16 cellular contexts compared by ENCODE assay signal in the genomic region with DNA sequence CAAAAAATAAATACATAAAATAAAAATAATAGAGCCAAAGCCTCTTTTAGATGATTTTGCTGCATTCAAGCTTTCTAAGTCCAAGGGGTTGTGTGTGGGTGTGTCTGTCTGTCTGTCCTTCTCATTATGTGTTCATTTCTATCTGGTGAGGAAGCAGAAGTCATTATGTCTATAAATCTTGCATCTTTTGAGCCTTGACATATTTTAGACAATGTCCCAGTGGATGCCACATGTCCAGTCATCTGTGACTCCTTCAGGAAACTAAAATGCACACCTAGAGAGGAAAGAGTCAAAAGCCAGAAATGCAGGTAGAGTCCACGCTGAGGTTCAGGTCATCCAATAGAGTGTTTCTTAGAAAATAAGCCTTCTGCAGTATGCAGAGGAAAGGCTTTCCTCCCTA.
A peak's percentile ranks its signal among the peaks of the same experiment; 100 is the strongest.
DNase-seq lines count a peak whose midpoint lies in the region; ATAC-seq and TF ChIP-seq lines count a peak whose summit lies in the region.
"Had no signal": no experiment of that assay in that cellular context is flagged by ENCODE, and none has a peak within 500 bp of the region (broad histone marks: within the 10 kb centered on the region; RNA-seq: fewer than 3 reads in every experiment).

No MANE protein-coding gene starts in this region.

- no peaks in the 10 kb centered on the region for H3K79me2 ChIP-seq in neural cell (replicated peaks; ENCODE audit: insufficient read depth, low read length)
- no peaks in the 10 kb centered on the region for H3K79me2 ChIP-seq in OCI-LY7 (ENCODE audit: insufficient read depth, low read depth, low read length)

- no peaks in the 10 kb centered on the region for H3K9me3 Mint-ChIP-seq in natural killer cell
- no peaks in the 10 kb centered on the region for H3K9me3 Mint-ChIP-seq in natural killer cell treated with Interleukin-12 subunit alpha and Interleukin-12 subunit beta and Interleukin-15 and Interleukin-18, amount 100 ng/mL, for 72 hours
- H3K9me3 Mint-ChIP-seq in brain, result no peaks in the 10 kb centered on the region

- H3K27ac Mint-ChIP-seq in natural killer cell, result peak overlapping the region; percentile 91 to 93
- peak overlapping the region in 1 of 2 donors; percentile 73 for H3K27ac Mint-ChIP-seq in natural killer cell treated with Interleukin-12 subunit alpha and Interleukin-12 subunit beta and Interleukin-15 and Interleukin-18, amount 100 ng/mL, for 72 hours
- H3K27ac Mint-ChIP-seq in brain, result peak overlapping the region in 3 of 5 experiments; percentile 66 to 89 (median 80)

- H3K4me3 Mint-ChIP-seq in natural killer cell, result no peak overlapping the region
- H3K4me3 Mint-ChIP-seq in natural killer cell treated with Interleukin-12 subunit alpha and Interleukin-12 subunit beta and Interleukin-15 and Interleukin-18, amount 100 ng/mL, for 72 hours, result no peak overlapping the region
- H3K4me3 Mint-ChIP-seq in brain, result no peak overlapping the region

- BruUV-seq in OCI-LY7 (replicated peaks; lab: Mats Ljungman, UMichigan), result no TSS peak

- H3K4me2 ChIP-seq in neural cell (ENCODE audit: low read length) (no peak overlapping the region), OCI-LY7 (ENCODE audit: low read length) (no peak overlapping the region)
- H3K4me2 ChIP-seq: KMS-11 had no signal

- no peak for DNase-seq in natural killer cell
- no peak for DNase-seq in natural killer cell treated with Interleukin-12 subunit alpha and Interleukin-12 subunit beta and Interleukin-15 and Interleukin-18, amount 100 ng/mL, for 72 hours (ENCODE audit: low spot score)
- no peak for DNase-seq in NCI-H2171 treated with DMSO at 0.1 percent for 48 hours (lab: John Stamatoyannopoulos, UW)
- DNase-seq in activated naive CD4-positive, alpha-beta T cell treated with anti-CD3 and anti-CD28 coated beads, Interleukin-2, amount 50 U/mL, for 16 hours, result no peak
- no peak for DNase-seq in OCI-LY7 (ENCODE audit: low spot score)
- DNase-seq: DMS 273 treated with DMSO at 0.1 percent for 48 hours, GOT3, MG63, NCI-H1092, NCI-H2081 treated with DMSO at 0.1 percent for 48 hours, Peyer's patch, Right ventricle myocardium superior had no signal

- H2AFZ ChIP-seq in neural cell (ENCODE audit: low read depth, low read length) (no peak overlapping the region), OCI-LY7 (ENCODE audit: low read length) (no peak overlapping the region)

- intact Hi-C loops in natural killer cell (cut with micrococcal nuclease), result no loop called here
- intact Hi-C loops in OCI-LY7 (cut with micrococcal nuclease; ENCODE audit: unreplicated experiment), result no loop called here

- no peaks in the 10 kb centered on the region for H3K27me3 Mint-ChIP-seq in natural killer cell (ENCODE audit: low read depth in 2 of 2)
- H3K27me3 Mint-ChIP-seq in natural killer cell treated with Interleukin-12 subunit alpha and Interleukin-12 subunit beta and Interleukin-15 and Interleukin-18, amount 100 ng/mL, for 72 hours, result no peaks in the 10 kb centered on the region
- no peaks in the 10 kb centered on the region for H3K27me3 Mint-ChIP-seq in brain

- CTCF ChIA-PET in OCI-LY7 (lab: Charles Lee; ENCODE audit: unreplicated experiment), result no interaction called here

- no peaks in the 10 kb centered on the region for H4K20me1 ChIP-seq in neural cell (ENCODE audit: insufficient read depth)
- no peaks in the 10 kb centered on the region for H4K20me1 ChIP-seq in OCI-LY7 (ENCODE audit: insufficient read depth, low read length)

- no peaks in the 10 kb centered on the region for H3K9me3 ChIP-seq in neural cell (ENCODE audit: low read length)
- no peaks in the 10 kb centered on the region for H3K9me3 ChIP-seq in OCI-LY7 (ENCODE audit: low read length)
- H3K9me3 ChIP-seq: MG63, Peyer's patch had no signal

- H3K4me1 ChIP-seq in OCI-LY7 (ENCODE audit: insufficient read depth, low read length, poor library complexity, severe bottlenecking), result no peaks in the 10 kb centered on the region

- no peaks in the 10 kb centered on the region for H3K27me3 ChIP-seq in neural cell (ENCODE audit: insufficient read depth, low read depth, low read length)
- H3K27me3 ChIP-seq: MG63, Peyer's patch had no signal

- TF ChIP-seq RAD21 in neural cell (conservative IDR thresholded peaks at IDR 0.05), result no peak

- H3K36me3 ChIP-seq in neural cell (ENCODE audit: insufficient read depth, low read length) (no peaks in the 10 kb centered on the region), OCI-LY7 (ENCODE audit: insufficient read depth, low read length) (no peaks in the 10 kb centered on the region)
- H3K36me3 ChIP-seq: MG63, Peyer's patch had no signal

- H3F3A ChIP-seq in neural cell (ENCODE audit: insufficient read depth, low read length, poor library complexity, severe bottlenecking), result no peaks in the 10 kb centered on the region

- TF ChIP-seq CTCF in natural killer cell (IDR thresholded peaks at IDR 0.05) (no peak), brain (conservative IDR thresholded peaks at IDR 0.05) (no peak), neural cell (IDR thresholded peaks at IDR 0.05; ENCODE audit: poor library complexity, severe bottlenecking) (no peak), OCI-LY7 (conservative IDR thresholded peaks at IDR 0.05; ENCODE audit: low read length) (no peak)

- H3K4me1 Mint-ChIP-seq in natural killer cell (peaks cover 59 to 76% of the 10 kb centered on the region in 2 donors), brain (peaks cover 47% of the 10 kb centered on the region)
- peaks cover 40 to 47% of the 10 kb centered on the region in 2 donors for H3K4me1 Mint-ChIP-seq in natural killer cell treated with Interleukin-12 subunit alpha and Interleukin-12 subunit beta and Interleukin-15 and Interleukin-18, amount 100 ng/mL, for 72 hours (ENCODE audit: low read depth in 2 of 2)

- POLR2A ChIA-PET in OCI-LY7 (lab: Charles Lee), result interaction anchor here (0.6 to 1.0 kb wide), 2 partner anchors 196 to 323 kb away, joined by 5 to 6 read pairs; no protein-coding TSS in a partner anchor

- ATAC-seq in natural killer cell, result no peak
- no peak for ATAC-seq in natural killer cell treated with Interleukin-12 subunit alpha and Interleukin-12 subunit beta and Interleukin-15 and Interleukin-18, amount 100 ng/mL, for 72 hours
- ATAC-seq in SK-N-SH treated with all-trans-retinoic acid at 6 μM for 48 hours, result no peak

- H3K4me3 ChIP-seq in neural cell (ENCODE audit: low read length) (peak overlapping the region; percentile 25), OCI-LY7 (ENCODE audit: low read depth, low read length, poor library complexity, severe bottlenecking) (no peak overlapping the region)
- H3K4me3 ChIP-seq: MG63, Peyer's patch had no signal

- no peak for TF ChIP-seq EP300 in neural cell (conservative IDR thresholded peaks at IDR 0.05; ENCODE audit: poor library complexity, severe bottlenecking)

- H3K9me2 ChIP-seq in neural cell (ENCODE audit: insufficient read depth, low read length) (no peaks in the 10 kb centered on the region), OCI-LY7 (ENCODE audit: insufficient read depth, low read length) (no peaks in the 10 kb centered on the region)

- H3K27ac ChIP-seq in neural cell (ENCODE audit: low read length) (no peak overlapping the region), OCI-LY7 (ENCODE audit: low read depth, low read length, poor library complexity, severe bottlenecking) (no peak overlapping the region)
- H3K27ac ChIP-seq: Peyer's patch had no signal

- H3K36me3 Mint-ChIP-seq in natural killer cell (no peaks in the 10 kb centered on the region), brain (no peaks in the 10 kb centered on the region)
- H3K36me3 Mint-ChIP-seq in natural killer cell treated with Interleukin-12 subunit alpha and Interleukin-12 subunit beta and Interleukin-15 and Interleukin-18, amount 100 ng/mL, for 72 hours, result no peaks in the 10 kb centered on the region

- H3K9ac ChIP-seq in neural cell (ENCODE audit: low read length), result no peak overlapping the region
- H3K9ac ChIP-seq: KMS-11 had no signal

TF ChIP-seq in neural cell, 6 proteins besides CTCF, POLR2A, EP300 and RAD21 (continues in another document):
- no peak for TF ChIP-seq POLR2AphosphoS5 (IDR thresholded peaks at IDR 0.05)
- TF ChIP-seq SMC3 (conservative IDR thresholded peaks at IDR 0.05; ENCODE audit: poor library complexity), result no peak

TF ChIP-seq in SK-N-SH treated with all-trans-retinoic acid at 6 μM for 48 hours, 23 proteins besides CTCF, POLR2A, EP300 and RAD21 (continues in another document):
- TF ChIP-seq, protein P1, sequence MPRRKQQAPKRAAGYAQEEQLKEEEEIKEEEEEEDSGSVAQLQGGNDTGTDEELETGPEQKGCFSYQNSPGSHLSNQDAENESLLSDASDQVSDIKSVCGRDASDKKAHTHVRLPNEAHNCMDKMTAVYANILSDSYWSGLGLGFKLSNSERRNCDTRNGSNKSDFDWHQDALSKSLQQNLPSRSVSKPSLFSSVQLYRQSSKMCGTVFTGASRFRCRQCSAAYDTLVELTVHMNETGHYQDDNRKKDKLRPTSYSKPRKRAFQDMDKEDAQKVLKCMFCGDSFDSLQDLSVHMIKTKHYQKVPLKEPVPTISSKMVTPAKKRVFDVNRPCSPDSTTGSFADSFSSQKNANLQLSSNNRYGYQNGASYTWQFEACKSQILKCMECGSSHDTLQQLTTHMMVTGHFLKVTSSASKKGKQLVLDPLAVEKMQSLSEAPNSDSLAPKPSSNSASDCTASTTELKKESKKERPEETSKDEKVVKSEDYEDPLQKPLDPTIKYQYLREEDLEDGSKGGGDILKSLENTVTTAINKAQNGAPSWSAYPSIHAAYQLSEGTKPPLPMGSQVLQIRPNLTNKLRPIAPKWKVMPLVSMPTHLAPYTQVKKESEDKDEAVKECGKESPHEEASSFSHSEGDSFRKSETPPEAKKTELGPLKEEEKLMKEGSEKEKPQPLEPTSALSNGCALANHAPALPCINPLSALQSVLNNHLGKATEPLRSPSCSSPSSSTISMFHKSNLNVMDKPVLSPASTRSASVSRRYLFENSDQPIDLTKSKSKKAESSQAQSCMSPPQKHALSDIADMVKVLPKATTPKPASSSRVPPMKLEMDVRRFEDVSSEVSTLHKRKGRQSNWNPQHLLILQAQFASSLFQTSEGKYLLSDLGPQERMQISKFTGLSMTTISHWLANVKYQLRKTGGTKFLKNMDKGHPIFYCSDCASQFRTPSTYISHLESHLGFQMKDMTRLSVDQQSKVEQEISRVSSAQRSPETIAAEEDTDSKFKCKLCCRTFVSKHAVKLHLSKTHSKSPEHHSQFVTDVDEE (CRISPR knock-in tag; IDR thresholded peaks at IDR 0.05), result no peak
- TF ChIP-seq ZFP30 (CRISPR knock-in tag; IDR thresholded peaks at IDR 0.05), result no peak
